In genomic region chr6:151564654-151565053, GRCh38 we compare ENCODE assay signal across 2 cellular contexts.
TF ChIP-seq lines count a peak whose summit lies in the region.

No MANE protein-coding gene starts in this region.

TF ChIP-seq in HCT116, 20 proteins besides CTCF, POLR2A, EP300 and RAD21:
- TF ChIP-seq ZFX (IDR thresholded peaks at IDR 0.05) (no peak), CBX3 (IDR thresholded peaks at IDR 0.05; ENCODE audit: low read depth) (no peak)
TF ChIP-seq in HCT116: peak in this region for 0.

TF ChIP-seq in H1, 55 proteins besides CTCF, POLR2A, EP300 and RAD21:
- TF ChIP-seq POU5F1 (IDR thresholded peaks at IDR 0.05; ENCODE audit: low read depth, low read length) (no peak), JUN (IDR thresholded peaks at IDR 0.05; ENCODE audit: low read depth, low read length) (no peak), GABPA (IDR thresholded peaks at IDR 0.05; ENCODE audit: borderline replicate concordance, insufficient read depth, low read length) (no peak), BACH1 (IDR thresholded peaks at IDR 0.05; ENCODE audit: low read length) (no peak), KDM5A (IDR thresholded peaks at IDR 0.05; ENCODE audit: low read length) (no peak), SP4 (IDR thresholded peaks at IDR 0.05; ENCODE audit: low read length) (no peak), CTBP2 (IDR thresholded peaks at IDR 0.05; ENCODE audit: borderline replicate concordance, insufficient read depth, insufficient read length, low read length) (no peak), CBX5 (IDR thresholded peaks at IDR 0.05; ENCODE audit: low read depth, low read length) (no peak), CHD2 (IDR thresholded peaks at IDR 0.05; ENCODE audit: low read length) (no peak), NRF1 (IDR thresholded peaks at IDR 0.05; ENCODE audit: low read depth, low read length) (no peak), YY1 (IDR thresholded peaks at IDR 0.05; ENCODE audit: low read depth, low read length) (no peak), RXRA (IDR thresholded peaks at IDR 0.05; ENCODE audit: insufficient read depth, low read depth, low read length) (no peak), FOSL1 (IDR thresholded peaks at IDR 0.05; ENCODE audit: insufficient read depth, low read depth, low read length) (no peak), CEBPB (IDR thresholded peaks at IDR 0.05; ENCODE audit: low read depth, low read length) (no peak), TAF1 (IDR thresholded peaks at IDR 0.05; ENCODE audit: low read depth, low read length) (no peak)
- TF ChIP-seq, protein P1, sequence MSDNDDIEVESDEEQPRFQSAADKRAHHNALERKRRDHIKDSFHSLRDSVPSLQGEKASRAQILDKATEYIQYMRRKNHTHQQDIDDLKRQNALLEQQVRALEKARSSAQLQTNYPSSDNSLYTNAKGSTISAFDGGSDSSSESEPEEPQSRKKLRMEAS (IDR thresholded peaks at IDR 0.05): no peak
